In genomic region chr1:46721204-46721603, GRCh38 we compare ENCODE assay signal across 10 cellular contexts. TPM values are rescaled to one million over a fixed set of nuclear protein-coding genes. Genes with fewer than 3 reads are reported as not detected.
"Had no signal": no experiment of that assay in that cellular context is flagged by ENCODE, and none has a peak within 500 bp of the region (broad histone marks: within the 10 kb centered on the region; RNA-seq: fewer than 3 reads in every experiment).

No MANE protein-coding gene starts in this region.

- ATAC-seq: HepG2 had no signal

- H3K27ac Mint-ChIP-seq: H9 had no signal

- H3K9ac ChIP-seq: GM23248 had no signal

- H3K27ac ChIP-seq: GM23248, HL-60 had no signal

- H2AFZ ChIP-seq: GM23248 had no signal

- DNase-seq: GM23248, H9, HCEC 1CT, KG1 had no signal

- FAIRE-seq: H1, H54, HepG2 had no signal

- H3K4me3 ChIP-seq: GM23248 had no signal

- H3K9me3 Mint-ChIP-seq: H9 had no signal

- H3K4me3 Mint-ChIP-seq: H9 had no signal

RNA-seq across cellular contexts. Expression of gene TEX38, which starts 49.5 kb away (rescaled TPM):
- total RNA-seq: GM23248, H1, H9, HepG2, HT1080 had no signal
- polyA plus RNA-seq: IgD-negative memory B cell had no signal
